In genomic region chr7:32481921-32482320, GRCh38 we compare ENCODE assay signal across 2 cellular contexts.
TF ChIP-seq lines count a peak whose summit lies in the region.

No MANE protein-coding gene starts in this region.

TF ChIP-seq in SK-N-SH, 30 proteins besides CTCF, POLR2A, EP300 and RAD21 (continued from another document):
- TF ChIP-seq, protein P1, sequence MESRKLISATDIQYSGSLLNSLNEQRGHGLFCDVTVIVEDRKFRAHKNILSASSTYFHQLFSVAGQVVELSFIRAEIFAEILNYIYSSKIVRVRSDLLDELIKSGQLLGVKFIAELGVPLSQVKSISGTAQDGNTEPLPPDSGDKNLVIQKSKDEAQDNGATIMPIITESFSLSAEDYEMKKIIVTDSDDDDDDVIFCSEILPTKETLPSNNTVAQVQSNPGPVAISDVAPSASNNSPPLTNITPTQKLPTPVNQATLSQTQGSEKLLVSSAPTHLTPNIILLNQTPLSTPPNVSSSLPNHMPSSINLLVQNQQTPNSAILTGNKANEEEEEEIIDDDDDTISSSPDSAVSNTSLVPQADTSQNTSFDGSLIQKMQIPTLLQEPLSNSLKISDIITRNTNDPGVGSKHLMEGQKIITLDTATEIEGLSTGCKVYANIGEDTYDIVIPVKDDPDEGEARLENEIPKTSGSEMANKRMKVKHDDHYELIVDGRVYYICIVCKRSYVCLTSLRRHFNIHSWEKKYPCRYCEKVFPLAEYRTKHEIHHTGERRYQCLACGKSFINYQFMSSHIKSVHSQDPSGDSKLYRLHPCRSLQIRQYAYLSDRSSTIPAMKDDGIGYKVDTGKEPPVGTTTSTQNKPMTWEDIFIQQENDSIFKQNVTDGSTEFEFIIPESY (IDR thresholded peaks at IDR 0.05; ENCODE audit: borderline replicate concordance, low read depth): no peak
- TF ChIP-seq TEAD4 (IDR thresholded peaks at IDR 0.05; ENCODE audit: borderline replicate concordance, insufficient read depth) (no peak), RFX5 (IDR thresholded peaks at IDR 0.05; ENCODE audit: low read length) (no peak)

TF ChIP-seq in SK-N-SH treated with all-trans-retinoic acid at 6 μM for 48 hours, 23 proteins besides CTCF, POLR2A, EP300 and RAD21 (continued from another document):
- no peak for TF ChIP-seq ZFP3 (CRISPR knock-in tag; IDR thresholded peaks at IDR 0.05)
- TF ChIP-seq TOX (CRISPR knock-in tag; IDR thresholded peaks at IDR 0.05; ENCODE audit: borderline replicate concordance): no peak
- no peak for TF ChIP-seq ZNF8 (CRISPR knock-in tag; IDR thresholded peaks at IDR 0.05)
